ENCODE assay signal across 11 cellular contexts in the genomic region with DNA sequence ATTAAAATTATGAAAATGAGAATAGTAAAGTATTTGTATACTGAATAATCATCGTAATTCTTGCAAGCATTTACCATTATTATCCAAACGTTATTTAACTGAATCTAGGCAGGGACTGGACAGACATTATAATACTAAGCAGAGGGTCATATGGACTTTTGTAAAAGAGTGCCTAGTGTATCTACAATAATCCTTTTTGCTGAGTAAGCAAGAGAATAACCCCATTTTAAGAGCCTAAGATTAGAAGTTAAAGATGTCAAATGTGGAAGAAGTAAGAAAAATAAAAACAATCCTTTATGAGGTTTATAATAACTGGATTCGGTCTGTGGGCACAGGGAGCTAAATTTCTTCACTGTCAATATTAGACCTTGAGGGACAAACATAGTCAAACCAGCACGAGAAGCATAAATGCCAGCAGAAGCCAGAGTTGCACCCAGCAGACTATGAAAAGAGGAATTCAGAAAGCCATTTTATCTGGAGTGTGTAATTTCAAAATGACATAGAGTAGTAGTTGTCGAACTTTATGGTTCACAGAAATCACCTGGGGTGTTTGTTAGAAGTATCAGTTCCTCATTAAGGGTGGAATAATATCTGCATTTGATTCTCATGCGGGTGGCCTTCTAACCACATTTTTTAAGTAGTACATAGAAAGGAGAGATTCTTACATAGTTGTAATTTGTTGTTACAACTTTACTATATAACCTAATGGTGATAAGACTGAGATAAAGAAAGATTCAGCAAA. TPM values are rescaled to one million over a fixed set of nuclear protein-coding genes. Genes with fewer than 3 reads are reported as not detected.
DNase-seq lines count a peak whose midpoint lies in the region; ATAC-seq and TF ChIP-seq lines count a peak whose summit lies in the region.
"Had no signal": no experiment of that assay in that cellular context is flagged by ENCODE, and none has a peak within 500 bp of the region (broad histone marks: within the 10 kb centered on the region; RNA-seq: fewer than 3 reads in every experiment).

No MANE protein-coding gene starts in this region.

- H3K27me3 ChIP-seq in right cardiac atrium (ENCODE audit: control insufficient read depth, insufficient read depth), result no peaks in the 10 kb centered on the region
- H3K27me3 ChIP-seq in heart right ventricle, result no peaks in the 10 kb centered on the region
- H3K27me3 ChIP-seq: ascending aorta had no signal

- no peaks in the 10 kb centered on the region for H3K36me3 ChIP-seq in heart right ventricle
- H3K36me3 ChIP-seq: ascending aorta, thoracic aorta had no signal

- TF ChIP-seq CTCF in GM20000 (IDR thresholded peaks at IDR 0.05; ENCODE audit: extremely low read depth, missing control alignments) (no peak), heart right ventricle (IDR thresholded peaks at IDR 0.05) (no peak)

- H3K27ac ChIP-seq in right cardiac atrium (ENCODE audit: low read length) (no peak overlapping the region), heart right ventricle (no peak overlapping the region)
- H3K27ac ChIP-seq: ascending aorta, C4-2B, thoracic aorta had no signal

- DNase-seq in GM20000 (ENCODE audit: low spot score) (peak; percentile 20), NAMALWA (ENCODE audit: low spot score) (peak; percentile 71), NCI-H524 (lab: John Stamatoyannopoulos, UW) (no peak), right cardiac atrium (no peak), heart right ventricle (no peak)
- DNase-seq in activated CD4-positive, alpha-beta T cell treated with anti-CD3 and anti-CD28 coated beads, Interleukin-2, amount 50 U/mL, for 48 hours, result no peak

- intact Hi-C loops in right cardiac atrium (cut with DNase I) (no loop called here), heart right ventricle (cut with DNase I) (no loop called here)

- H3K4me3 ChIP-seq in right cardiac atrium (ENCODE audit: low read length), result no peak overlapping the region
- no peak overlapping the region for H3K4me3 ChIP-seq in heart right ventricle
- H3K4me3 ChIP-seq: ascending aorta, thoracic aorta had no signal

- 85% methylated on average over 6 of the region's 6 CpGs for WGBS in right cardiac atrium
- WGBS in heart right ventricle, 2 donors, result 84 to 89% methylated on average over 6 of the region's 6 CpGs

- ATAC-seq in GM18499 (IDR thresholded peaks at IDR 0.05; ENCODE audit: insufficient read depth, unreplicated experiment) (peak; percentile 96), HG03025 (IDR thresholded peaks at IDR 0.05; ENCODE audit: low FRiP score, unreplicated experiment) (peak; percentile 84), right cardiac atrium (no peak), heart right ventricle (no peak)

- H3K4me1 ChIP-seq in right cardiac atrium (ENCODE audit: control insufficient read depth, insufficient read depth, low read length) (no peaks in the 10 kb centered on the region), heart right ventricle (peaks cover 0 to 8% (median 0%) of the 10 kb centered on the region in 9 donors)
- H3K4me1 ChIP-seq: ascending aorta had no signal

- H3K9me3 ChIP-seq in right cardiac atrium (ENCODE audit: control insufficient read depth, low read length), result no peaks in the 10 kb centered on the region
- H3K9me3 ChIP-seq in heart right ventricle, result peaks cover 0 to 3% (median 0%) of the 10 kb centered on the region in 11 donors
- H3K9me3 ChIP-seq: ascending aorta, thoracic aorta had no signal

RNA-seq across cellular contexts. Expression of a gene that starts 39.7 kb away (rescaled TPM):
- total RNA-seq in right cardiac atrium, result 10 to 100 TPM; 11.1 to 15.3 (median 13.1) TPM
- polyA plus RNA-seq in right cardiac atrium, result 7.3 TPM
- total RNA-seq in heart right ventricle, result 10 to 100 TPM; 10.5 to 33.4 (median 18.5) TPM
- 1 to 10 TPM; 4.1 to 7.3 TPM for polyA plus RNA-seq in heart right ventricle

Comparison
In these comparisons a context has a peak if more than half of its experiments do, and no peak if none do; other contexts are left out.
1. ATAC-seq: peak in GM18499 (single experiment) and HG03025 (single experiment); none in right cardiac atrium (0 of 2) and heart right ventricle (0 of 8).
2. DNase-seq: peak in GM20000 (single experiment) and NAMALWA (single experiment); none in NCI-H524 (0 of 2), right cardiac atrium (0 of 3), heart right ventricle (0 of 2) and activated CD4-positive, alpha-beta T cell treated with anti-CD3 and anti-CD28 coated beads, Interleukin-2, amount 50 U/mL, for 48 hours (0 of 2).